In the genomic region with DNA sequence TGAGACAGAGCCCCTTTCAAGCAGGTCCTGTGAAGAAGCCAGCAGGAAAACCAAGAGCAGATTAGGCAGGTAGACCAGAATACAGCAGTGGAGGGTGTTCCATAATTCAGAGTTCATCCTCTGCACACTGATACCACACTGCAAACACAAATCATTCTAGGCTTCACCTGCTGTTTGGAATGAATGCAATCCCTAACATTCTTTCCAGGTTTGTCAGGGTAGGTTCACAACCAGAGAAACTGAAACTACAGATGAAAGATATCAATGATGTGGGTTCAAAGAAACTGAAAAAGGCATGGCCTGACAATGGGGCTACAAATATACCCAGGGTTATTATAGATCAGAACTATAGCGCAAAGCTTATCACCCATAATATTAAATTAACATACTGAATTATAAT, we compare ENCODE assay signal across 1 cellular context.
TF ChIP-seq lines count a peak whose summit lies in the region.

No MANE protein-coding gene starts in this region.

TF ChIP-seq in HCT116, 20 proteins besides CTCF, POLR2A, EP300 and RAD21 (continued from another document):
- TF ChIP-seq, protein P1, sequence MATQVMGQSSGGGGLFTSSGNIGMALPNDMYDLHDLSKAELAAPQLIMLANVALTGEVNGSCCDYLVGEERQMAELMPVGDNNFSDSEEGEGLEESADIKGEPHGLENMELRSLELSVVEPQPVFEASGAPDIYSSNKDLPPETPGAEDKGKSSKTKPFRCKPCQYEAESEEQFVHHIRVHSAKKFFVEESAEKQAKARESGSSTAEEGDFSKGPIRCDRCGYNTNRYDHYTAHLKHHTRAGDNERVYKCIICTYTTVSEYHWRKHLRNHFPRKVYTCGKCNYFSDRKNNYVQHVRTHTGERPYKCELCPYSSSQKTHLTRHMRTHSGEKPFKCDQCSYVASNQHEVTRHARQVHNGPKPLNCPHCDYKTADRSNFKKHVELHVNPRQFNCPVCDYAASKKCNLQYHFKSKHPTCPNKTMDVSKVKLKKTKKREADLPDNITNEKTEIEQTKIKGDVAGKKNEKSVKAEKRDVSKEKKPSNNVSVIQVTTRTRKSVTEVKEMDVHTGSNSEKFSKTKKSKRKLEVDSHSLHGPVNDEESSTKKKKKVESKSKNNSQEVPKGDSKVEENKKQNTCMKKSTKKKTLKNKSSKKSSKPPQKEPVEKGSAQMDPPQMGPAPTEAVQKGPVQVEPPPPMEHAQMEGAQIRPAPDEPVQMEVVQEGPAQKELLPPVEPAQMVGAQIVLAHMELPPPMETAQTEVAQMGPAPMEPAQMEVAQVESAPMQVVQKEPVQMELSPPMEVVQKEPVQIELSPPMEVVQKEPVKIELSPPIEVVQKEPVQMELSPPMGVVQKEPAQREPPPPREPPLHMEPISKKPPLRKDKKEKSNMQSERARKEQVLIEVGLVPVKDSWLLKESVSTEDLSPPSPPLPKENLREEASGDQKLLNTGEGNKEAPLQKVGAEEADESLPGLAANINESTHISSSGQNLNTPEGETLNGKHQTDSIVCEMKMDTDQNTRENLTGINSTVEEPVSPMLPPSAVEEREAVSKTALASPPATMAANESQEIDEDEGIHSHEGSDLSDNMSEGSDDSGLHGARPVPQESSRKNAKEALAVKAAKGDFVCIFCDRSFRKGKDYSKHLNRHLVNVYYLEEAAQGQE (IDR thresholded peaks at IDR 0.05; ENCODE audit: low read depth) = no peak
- no peak for TF ChIP-seq EZH2 (IDR thresholded peaks at IDR 0.05)
- no peak for TF ChIP-seq FOSL1 (IDR thresholded peaks at IDR 0.05; ENCODE audit: low read depth)
- no peak for TF ChIP-seq SIN3A (IDR thresholded peaks at IDR 0.05; ENCODE audit: low read depth)
- TF ChIP-seq JUND (IDR thresholded peaks at IDR 0.05) = no peak
- TF ChIP-seq SP1 (IDR thresholded peaks at IDR 0.05; ENCODE audit: low read depth) = 0 out of 2 replicates have a peak, but pooled peaks have one; percentile 14
- no peak for TF ChIP-seq EGR1 (IDR thresholded peaks at IDR 0.05; ENCODE audit: low read depth)
- TF ChIP-seq, protein P2, sequence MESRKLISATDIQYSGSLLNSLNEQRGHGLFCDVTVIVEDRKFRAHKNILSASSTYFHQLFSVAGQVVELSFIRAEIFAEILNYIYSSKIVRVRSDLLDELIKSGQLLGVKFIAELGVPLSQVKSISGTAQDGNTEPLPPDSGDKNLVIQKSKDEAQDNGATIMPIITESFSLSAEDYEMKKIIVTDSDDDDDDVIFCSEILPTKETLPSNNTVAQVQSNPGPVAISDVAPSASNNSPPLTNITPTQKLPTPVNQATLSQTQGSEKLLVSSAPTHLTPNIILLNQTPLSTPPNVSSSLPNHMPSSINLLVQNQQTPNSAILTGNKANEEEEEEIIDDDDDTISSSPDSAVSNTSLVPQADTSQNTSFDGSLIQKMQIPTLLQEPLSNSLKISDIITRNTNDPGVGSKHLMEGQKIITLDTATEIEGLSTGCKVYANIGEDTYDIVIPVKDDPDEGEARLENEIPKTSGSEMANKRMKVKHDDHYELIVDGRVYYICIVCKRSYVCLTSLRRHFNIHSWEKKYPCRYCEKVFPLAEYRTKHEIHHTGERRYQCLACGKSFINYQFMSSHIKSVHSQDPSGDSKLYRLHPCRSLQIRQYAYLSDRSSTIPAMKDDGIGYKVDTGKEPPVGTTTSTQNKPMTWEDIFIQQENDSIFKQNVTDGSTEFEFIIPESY (IDR thresholded peaks at IDR 0.05; ENCODE audit: extremely low read depth, insufficient replicate concordance, low read length) = no peak
